Comparison of ENCODE assay signal across 1 cellular context in genomic region chr16:18804540-18804939, GRCh38.
TF ChIP-seq lines count a peak whose summit lies in the region.

No MANE protein-coding gene starts in this region.

TF ChIP-seq in H1, 55 proteins besides CTCF, POLR2A, EP300 and RAD21:
- TF ChIP-seq SP2 (IDR thresholded peaks at IDR 0.05; ENCODE audit: low read length) = no peak
- no peak for TF ChIP-seq KDM1A (IDR thresholded peaks at IDR 0.05; ENCODE audit: borderline replicate concordance, low read length)
- TF ChIP-seq SIX5 (IDR thresholded peaks at IDR 0.05; ENCODE audit: low read depth, low read length) = 0 out of 2 replicates have a peak, but pooled peaks have one; percentile 9
- TF ChIP-seq TAF1 (IDR thresholded peaks at IDR 0.05; ENCODE audit: low read depth, low read length) = no peak
